In the genomic region with DNA sequence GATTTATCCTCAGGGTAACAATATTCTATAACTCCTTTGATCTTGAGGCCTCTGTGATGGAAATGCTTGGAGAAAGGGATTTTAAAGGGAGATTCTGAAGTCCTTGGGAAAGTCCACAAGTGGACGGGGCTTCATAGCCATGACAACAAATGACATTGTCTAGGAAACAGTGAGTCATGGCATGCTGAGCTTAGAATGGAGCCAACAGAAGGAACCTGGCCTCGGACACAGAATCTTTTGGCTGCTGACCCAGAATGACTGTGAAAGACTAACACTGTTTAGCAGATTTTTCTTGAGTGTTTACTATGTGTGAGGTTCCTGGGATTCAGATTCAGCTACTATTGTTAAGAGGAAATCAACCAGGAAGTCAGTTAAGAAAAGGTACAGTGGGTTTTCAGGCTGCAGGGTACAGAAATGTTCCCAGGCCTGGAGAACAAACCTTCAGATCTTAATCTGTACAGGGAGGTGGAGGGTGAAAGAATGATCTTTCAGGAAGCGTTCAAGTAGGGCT, we compare ENCODE assay signal across 2 cellular contexts.
TF ChIP-seq lines count a peak whose summit lies in the region.

No MANE protein-coding gene starts in this region.

TF ChIP-seq in SK-N-SH, 30 proteins besides CTCF, POLR2A, EP300 and RAD21 (continued from another document):
- TF ChIP-seq REST (IDR thresholded peaks at IDR 0.05; ENCODE audit: low read depth, low read length) = no peak
- TF ChIP-seq, protein P1, sequence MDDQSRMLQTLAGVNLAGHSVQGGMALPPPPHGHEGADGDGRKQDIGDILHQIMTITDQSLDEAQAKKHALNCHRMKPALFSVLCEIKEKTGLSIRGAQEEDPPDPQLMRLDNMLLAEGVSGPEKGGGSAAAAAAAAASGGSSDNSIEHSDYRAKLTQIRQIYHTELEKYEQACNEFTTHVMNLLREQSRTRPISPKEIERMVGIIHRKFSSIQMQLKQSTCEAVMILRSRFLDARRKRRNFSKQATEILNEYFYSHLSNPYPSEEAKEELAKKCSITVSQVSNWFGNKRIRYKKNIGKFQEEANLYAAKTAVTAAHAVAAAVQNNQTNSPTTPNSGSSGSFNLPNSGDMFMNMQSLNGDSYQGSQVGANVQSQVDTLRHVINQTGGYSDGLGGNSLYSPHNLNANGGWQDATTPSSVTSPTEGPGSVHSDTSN (IDR thresholded peaks at IDR 0.05) = peak; percentile 10; the same call in 1 of the 2 replicates
- TF ChIP-seq MAX (IDR thresholded peaks at IDR 0.05; ENCODE audit: low read depth) = 0 out of 2 replicates have a peak, but pooled peaks have one; percentile 29
- peak; percentile 62 for TF ChIP-seq JUND (IDR thresholded peaks at IDR 0.05)
- TF ChIP-seq GATA2 (CRISPR knock-in tag; IDR thresholded peaks at IDR 0.05) = no peak
- no peak for TF ChIP-seq RCOR1 (IDR thresholded peaks at IDR 0.05; ENCODE audit: low read length)
- peak; percentile 68 for TF ChIP-seq FOSL2 (IDR thresholded peaks at IDR 0.05; ENCODE audit: borderline replicate concordance, low read depth)

TF ChIP-seq in WTC11, 78 proteins besides CTCF, POLR2A, EP300 and RAD21 (continued from another document):
- TF ChIP-seq, protein P2, sequence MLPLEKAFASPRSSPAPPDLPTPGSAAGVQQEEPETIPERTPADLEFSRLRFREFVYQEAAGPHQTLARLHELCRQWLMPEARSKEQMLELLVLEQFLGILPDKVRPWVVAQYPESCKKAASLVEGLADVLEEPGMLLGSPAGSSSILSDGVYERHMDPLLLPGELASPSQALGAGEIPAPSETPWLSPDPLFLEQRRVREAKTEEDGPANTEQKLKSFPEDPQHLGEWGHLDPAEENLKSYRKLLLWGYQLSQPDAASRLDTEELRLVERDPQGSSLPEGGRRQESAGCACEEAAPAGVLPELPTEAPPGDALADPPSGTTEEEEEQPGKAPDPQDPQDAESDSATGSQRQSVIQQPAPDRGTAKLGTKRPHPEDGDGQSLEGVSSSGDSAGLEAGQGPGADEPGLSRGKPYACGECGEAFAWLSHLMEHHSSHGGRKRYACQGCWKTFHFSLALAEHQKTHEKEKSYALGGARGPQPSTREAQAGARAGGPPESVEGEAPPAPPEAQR (CRISPR knock-in tag; IDR thresholded peaks at IDR 0.05) = no peak
- TF ChIP-seq ZNF138 (CRISPR knock-in tag; conservative IDR thresholded peaks at IDR 0.05) (no peak), NR3C1 (CRISPR knock-in tag; conservative IDR thresholded peaks at IDR 0.05; ENCODE audit: low read depth) (no peak), CBFB (CRISPR knock-in tag; IDR thresholded peaks at IDR 0.05; ENCODE audit: low read depth) (no peak), SOX15 (CRISPR knock-in tag; IDR thresholded peaks at IDR 0.05) (no peak), FOXJ3 (CRISPR knock-in tag; IDR thresholded peaks at IDR 0.05; ENCODE audit: borderline replicate concordance) (no peak), TCF7 (CRISPR knock-in tag; IDR thresholded peaks at IDR 0.05; ENCODE audit: low read depth) (no peak), IRF2 (CRISPR knock-in tag; IDR thresholded peaks at IDR 0.05; ENCODE audit: borderline replicate concordance, low read depth) (no peak), GRHL2 (CRISPR knock-in tag; IDR thresholded peaks at IDR 0.05; ENCODE audit: insufficient replicate concordance, severe bottlenecking) (no peak), GTF2I (CRISPR knock-in tag; conservative IDR thresholded peaks at IDR 0.05) (no peak)
- TF ChIP-seq, protein P3, sequence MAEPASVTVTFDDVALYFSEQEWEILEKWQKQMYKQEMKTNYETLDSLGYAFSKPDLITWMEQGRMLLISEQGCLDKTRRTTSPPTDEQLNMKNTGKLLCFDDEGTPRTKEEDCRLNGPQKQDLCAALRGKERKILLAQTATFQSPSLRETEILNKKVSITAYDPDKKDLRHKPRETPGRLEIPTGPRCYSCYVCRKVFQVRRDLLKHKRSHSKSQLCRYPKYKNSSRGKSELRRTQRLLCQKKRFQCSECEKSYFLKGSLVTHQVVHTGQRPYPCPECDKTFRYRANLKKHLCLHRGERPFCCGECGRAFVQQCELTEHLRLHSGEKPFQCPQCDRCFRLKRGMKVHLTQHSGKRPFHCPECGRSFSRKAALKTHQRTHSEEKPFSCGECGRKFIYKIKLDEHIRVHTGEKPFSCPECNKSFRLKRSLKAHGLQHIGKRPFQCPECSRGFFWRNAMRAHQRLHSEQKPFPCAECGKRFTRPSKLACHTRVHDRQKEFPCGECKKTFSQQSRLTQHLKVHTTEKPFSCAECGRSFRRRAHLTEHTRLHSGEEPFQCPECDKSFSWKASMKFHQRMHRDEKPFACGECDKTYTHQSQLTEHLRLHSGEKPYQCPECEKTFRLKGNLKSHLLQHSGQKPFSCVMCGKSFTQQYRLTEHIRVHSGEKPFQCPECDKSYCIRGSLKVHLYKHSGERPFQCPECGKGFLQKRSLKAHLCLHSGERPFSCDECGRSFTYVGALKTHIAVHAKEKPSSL (CRISPR knock-in tag; conservative IDR thresholded peaks at IDR 0.05) = no peak
